1 cellular context compared by ENCODE assay signal in the genomic region with DNA sequence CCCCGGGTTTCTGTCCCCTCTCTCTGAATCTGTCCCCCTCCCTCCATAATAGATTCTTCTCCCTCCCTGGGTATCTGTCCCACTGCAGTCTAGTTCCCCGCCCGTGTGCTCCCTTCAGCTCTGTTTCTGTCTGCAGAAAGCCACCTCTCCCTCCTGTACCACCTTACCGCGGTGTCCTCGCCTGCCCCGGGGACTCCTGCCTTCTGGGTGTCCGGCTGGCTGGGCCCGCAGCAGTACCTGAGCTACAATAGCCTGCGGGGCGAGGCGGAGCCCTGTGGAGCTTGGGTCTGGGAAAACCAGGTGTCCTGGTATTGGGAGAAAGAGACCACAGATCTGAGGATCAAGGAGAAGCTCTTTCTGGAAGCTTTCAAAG.
TF ChIP-seq lines count a peak whose summit lies in the region.

No MANE protein-coding gene starts in this region.

TF ChIP-seq in GM23338, 12 proteins besides CTCF, POLR2A, EP300 and RAD21 (continued from another document):
- TF ChIP-seq, protein P1, sequence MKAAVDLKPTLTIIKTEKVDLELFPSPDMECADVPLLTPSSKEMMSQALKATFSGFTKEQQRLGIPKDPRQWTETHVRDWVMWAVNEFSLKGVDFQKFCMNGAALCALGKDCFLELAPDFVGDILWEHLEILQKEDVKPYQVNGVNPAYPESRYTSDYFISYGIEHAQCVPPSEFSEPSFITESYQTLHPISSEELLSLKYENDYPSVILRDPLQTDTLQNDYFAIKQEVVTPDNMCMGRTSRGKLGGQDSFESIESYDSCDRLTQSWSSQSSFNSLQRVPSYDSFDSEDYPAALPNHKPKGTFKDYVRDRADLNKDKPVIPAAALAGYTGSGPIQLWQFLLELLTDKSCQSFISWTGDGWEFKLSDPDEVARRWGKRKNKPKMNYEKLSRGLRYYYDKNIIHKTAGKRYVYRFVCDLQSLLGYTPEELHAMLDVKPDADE (IDR thresholded peaks at IDR 0.05): no peak
- TF ChIP-seq ZNF114 (CRISPR knock-in tag; IDR thresholded peaks at IDR 0.05): no peak
- TF ChIP-seq, protein P2, sequence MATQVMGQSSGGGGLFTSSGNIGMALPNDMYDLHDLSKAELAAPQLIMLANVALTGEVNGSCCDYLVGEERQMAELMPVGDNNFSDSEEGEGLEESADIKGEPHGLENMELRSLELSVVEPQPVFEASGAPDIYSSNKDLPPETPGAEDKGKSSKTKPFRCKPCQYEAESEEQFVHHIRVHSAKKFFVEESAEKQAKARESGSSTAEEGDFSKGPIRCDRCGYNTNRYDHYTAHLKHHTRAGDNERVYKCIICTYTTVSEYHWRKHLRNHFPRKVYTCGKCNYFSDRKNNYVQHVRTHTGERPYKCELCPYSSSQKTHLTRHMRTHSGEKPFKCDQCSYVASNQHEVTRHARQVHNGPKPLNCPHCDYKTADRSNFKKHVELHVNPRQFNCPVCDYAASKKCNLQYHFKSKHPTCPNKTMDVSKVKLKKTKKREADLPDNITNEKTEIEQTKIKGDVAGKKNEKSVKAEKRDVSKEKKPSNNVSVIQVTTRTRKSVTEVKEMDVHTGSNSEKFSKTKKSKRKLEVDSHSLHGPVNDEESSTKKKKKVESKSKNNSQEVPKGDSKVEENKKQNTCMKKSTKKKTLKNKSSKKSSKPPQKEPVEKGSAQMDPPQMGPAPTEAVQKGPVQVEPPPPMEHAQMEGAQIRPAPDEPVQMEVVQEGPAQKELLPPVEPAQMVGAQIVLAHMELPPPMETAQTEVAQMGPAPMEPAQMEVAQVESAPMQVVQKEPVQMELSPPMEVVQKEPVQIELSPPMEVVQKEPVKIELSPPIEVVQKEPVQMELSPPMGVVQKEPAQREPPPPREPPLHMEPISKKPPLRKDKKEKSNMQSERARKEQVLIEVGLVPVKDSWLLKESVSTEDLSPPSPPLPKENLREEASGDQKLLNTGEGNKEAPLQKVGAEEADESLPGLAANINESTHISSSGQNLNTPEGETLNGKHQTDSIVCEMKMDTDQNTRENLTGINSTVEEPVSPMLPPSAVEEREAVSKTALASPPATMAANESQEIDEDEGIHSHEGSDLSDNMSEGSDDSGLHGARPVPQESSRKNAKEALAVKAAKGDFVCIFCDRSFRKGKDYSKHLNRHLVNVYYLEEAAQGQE (IDR thresholded peaks at IDR 0.05; ENCODE audit: unreplicated experiment): no peak
- no peak for TF ChIP-seq NANOG (IDR thresholded peaks at IDR 0.05; ENCODE audit: borderline replicate concordance)
